9 cellular contexts compared by ENCODE assay signal in the genomic region with DNA sequence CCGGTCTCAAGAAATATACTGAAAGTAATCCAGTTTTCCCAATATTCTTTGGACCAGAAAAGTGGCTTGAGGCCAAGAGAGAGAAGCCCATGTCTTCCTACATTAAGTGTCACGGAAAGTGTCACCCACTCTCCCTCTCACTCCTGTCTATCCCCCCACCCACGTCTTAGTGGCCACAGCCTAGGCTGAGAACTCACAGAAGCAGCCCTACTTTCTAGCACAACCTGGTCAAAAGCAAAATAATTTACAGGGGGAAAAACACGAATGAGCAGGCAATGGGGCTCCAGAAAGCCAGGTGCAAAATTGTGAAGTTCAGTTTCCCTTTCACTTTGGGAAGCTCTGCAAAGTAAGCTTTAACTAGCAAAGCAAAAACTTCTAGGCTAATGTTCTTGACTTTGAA.
A peak's percentile ranks its signal among the peaks of the same experiment; 100 is the strongest.
DNase-seq lines count a peak whose midpoint lies in the region; ATAC-seq and TF ChIP-seq lines count a peak whose summit lies in the region.
"Had no signal": no experiment of that assay in that cellular context is flagged by ENCODE, and none has a peak within 500 bp of the region (broad histone marks: within the 10 kb centered on the region; RNA-seq: fewer than 3 reads in every experiment).

No MANE protein-coding gene starts in this region.

- H3K4me3 ChIP-seq in esophagus muscularis mucosa (peak overlapping the region in 2 of 4 donors; percentile 16 to 25), GM23338 (no peak overlapping the region), H7 (ENCODE audit: insufficient read depth, low read depth, low read length) (no peak overlapping the region)

- no peak for TF ChIP-seq POLR2A in esophagus muscularis mucosa (IDR thresholded peaks at IDR 0.05; ENCODE audit: low read depth)

- H3K79me2 ChIP-seq in GM23338 (replicated peaks; ENCODE audit: insufficient read depth), result no peaks in the 10 kb centered on the region

- no peaks in the 10 kb centered on the region for H4K20me1 ChIP-seq in GM23338 (replicated peaks; ENCODE audit: insufficient read depth)

- H3K4me3 Mint-ChIP-seq in CD14-positive monocyte, result peak overlapping the region; percentile 41 to 63
- no peak overlapping the region for H3K4me3 Mint-ChIP-seq in GM23338
- H3K4me3 Mint-ChIP-seq: type B pancreatic cell had no signal

- H3K9me3 ChIP-seq in esophagus muscularis mucosa, result no peaks in the 10 kb centered on the region

- H3K27ac ChIP-seq in esophagus muscularis mucosa (replicated peaks in 1 of 4) (no peak overlapping the region), GM23338 (ENCODE audit: low read depth) (no peak overlapping the region)

- no peak overlapping the region for H3K4me2 ChIP-seq in GM23338

- intact Hi-C loops in CD14-positive monocyte (cut with micrococcal nuclease), result loop anchor here in 1 of 2 donors (5.0 kb wide), 1 partner anchor 120 kb away; no protein-coding TSS in a partner anchor
- intact Hi-C loops in esophagus muscularis mucosa (cut with DNase I), result loop anchor here (10.0 kb wide), 3 partner anchors 218 to 518 kb away; no protein-coding TSS in a partner anchor

- no peaks in the 10 kb centered on the region for H3K27me3 Mint-ChIP-seq in CD14-positive monocyte (ENCODE audit: low read depth in 3 of 3)
- H3K27me3 Mint-ChIP-seq in GM23338 (ENCODE audit: insufficient read depth, low read depth, poor library complexity), result no peaks in the 10 kb centered on the region
- H3K27me3 Mint-ChIP-seq: type B pancreatic cell had no signal

- 67% methylated on average over 4 of the region's 4 CpGs for WGBS in esophagus muscularis mucosa

- peaks cover 33% of the 10 kb centered on the region for H3K4me1 Mint-ChIP-seq in CD14-positive monocyte
- H3K4me1 Mint-ChIP-seq in GM23338, result peaks cover 13% of the 10 kb centered on the region

- DNase-seq in CD14-positive monocyte (ENCODE audit: low spot score), result no peak
- DNase-seq in esophagus muscularis mucosa (ENCODE audit: extremely low spot score), result peak; percentile 86
- no peak for DNase-seq in GM23338 (ENCODE audit: low spot score)
- DNase-seq in H4 (ENCODE audit: low spot score), result no peak
- DNase-seq in H7, result no peak
- no peak for DNase-seq in activated gamma-delta T cell (lab: John Stamatoyannopoulos, UW)

- no peaks in the 10 kb centered on the region for H3K36me3 ChIP-seq in esophagus muscularis mucosa
- H3K36me3 ChIP-seq in GM23338 (ENCODE audit: insufficient read depth), result no peaks in the 10 kb centered on the region; the same call in 1 of the 2 replicates
- H3K36me3 ChIP-seq in H7 (replicated peaks; ENCODE audit: control insufficient read depth, insufficient read depth, low read length), result no peaks in the 10 kb centered on the region

- peaks cover 28 to 39% of the 10 kb centered on the region in 2 donors for H3K36me3 Mint-ChIP-seq in CD14-positive monocyte
- no peaks in the 10 kb centered on the region for H3K36me3 Mint-ChIP-seq in GM23338 (ENCODE audit: low read depth)
- H3K36me3 Mint-ChIP-seq: type B pancreatic cell had no signal

- TF ChIP-seq CTCF in CD14-positive monocyte (IDR thresholded peaks at IDR 0.05), result no peak
- no peak for TF ChIP-seq CTCF in esophagus muscularis mucosa (IDR thresholded peaks at IDR 0.05)
- TF ChIP-seq CTCF in GM23338 (conservative IDR thresholded peaks at IDR 0.05; ENCODE audit: low read depth in 2 of 2), result no peak

- H3K27me3 ChIP-seq in esophagus muscularis mucosa (no peaks in the 10 kb centered on the region), GM23338 (ENCODE audit: insufficient read depth) (no peaks in the 10 kb centered on the region), H7 (ENCODE audit: control insufficient read depth, insufficient read depth, low read length) (no peaks in the 10 kb centered on the region)

- no peak for TF ChIP-seq EP300 in esophagus muscularis mucosa (IDR thresholded peaks at IDR 0.05)

- H3K27ac Mint-ChIP-seq in CD14-positive monocyte (peak overlapping the region; percentile 56 to 86 (median 69)), GM23338 (no peak overlapping the region)

- ATAC-seq in GM19351 (IDR thresholded peaks at IDR 0.05; ENCODE audit: unreplicated experiment) (peak; percentile 50), HG03432 (IDR thresholded peaks at IDR 0.05; ENCODE audit: unreplicated experiment) (peak; percentile 46), GM23338 (no peak)

- H2AFZ ChIP-seq in GM23338, result no peak overlapping the region

- H3K4me1 ChIP-seq in esophagus muscularis mucosa, result peaks cover 3 to 10% (median 9%) of the 10 kb centered on the region in 4 donors
- H3K4me1 ChIP-seq in GM23338 (ENCODE audit: insufficient read depth), result no peaks in the 10 kb centered on the region

- H3K9me2 ChIP-seq in GM23338 (ENCODE audit: insufficient read depth), result peaks cover 7% of the 10 kb centered on the region

- H3K9me3 Mint-ChIP-seq in CD14-positive monocyte, result no peaks in the 10 kb centered on the region
- H3K9me3 Mint-ChIP-seq in GM23338, result no peaks in the 10 kb centered on the region
- H3K9me3 Mint-ChIP-seq: type B pancreatic cell had no signal

- H3F3A ChIP-seq in GM23338 (replicated peaks; ENCODE audit: low read depth), result no peaks in the 10 kb centered on the region

TF ChIP-seq in GM23338, 12 proteins besides CTCF, POLR2A, EP300 and RAD21 (continues in another document):
- no peak for TF ChIP-seq EZH2 (IDR thresholded peaks at IDR 0.05; ENCODE audit: low read depth, unreplicated experiment)
- TF ChIP-seq, protein P1, sequence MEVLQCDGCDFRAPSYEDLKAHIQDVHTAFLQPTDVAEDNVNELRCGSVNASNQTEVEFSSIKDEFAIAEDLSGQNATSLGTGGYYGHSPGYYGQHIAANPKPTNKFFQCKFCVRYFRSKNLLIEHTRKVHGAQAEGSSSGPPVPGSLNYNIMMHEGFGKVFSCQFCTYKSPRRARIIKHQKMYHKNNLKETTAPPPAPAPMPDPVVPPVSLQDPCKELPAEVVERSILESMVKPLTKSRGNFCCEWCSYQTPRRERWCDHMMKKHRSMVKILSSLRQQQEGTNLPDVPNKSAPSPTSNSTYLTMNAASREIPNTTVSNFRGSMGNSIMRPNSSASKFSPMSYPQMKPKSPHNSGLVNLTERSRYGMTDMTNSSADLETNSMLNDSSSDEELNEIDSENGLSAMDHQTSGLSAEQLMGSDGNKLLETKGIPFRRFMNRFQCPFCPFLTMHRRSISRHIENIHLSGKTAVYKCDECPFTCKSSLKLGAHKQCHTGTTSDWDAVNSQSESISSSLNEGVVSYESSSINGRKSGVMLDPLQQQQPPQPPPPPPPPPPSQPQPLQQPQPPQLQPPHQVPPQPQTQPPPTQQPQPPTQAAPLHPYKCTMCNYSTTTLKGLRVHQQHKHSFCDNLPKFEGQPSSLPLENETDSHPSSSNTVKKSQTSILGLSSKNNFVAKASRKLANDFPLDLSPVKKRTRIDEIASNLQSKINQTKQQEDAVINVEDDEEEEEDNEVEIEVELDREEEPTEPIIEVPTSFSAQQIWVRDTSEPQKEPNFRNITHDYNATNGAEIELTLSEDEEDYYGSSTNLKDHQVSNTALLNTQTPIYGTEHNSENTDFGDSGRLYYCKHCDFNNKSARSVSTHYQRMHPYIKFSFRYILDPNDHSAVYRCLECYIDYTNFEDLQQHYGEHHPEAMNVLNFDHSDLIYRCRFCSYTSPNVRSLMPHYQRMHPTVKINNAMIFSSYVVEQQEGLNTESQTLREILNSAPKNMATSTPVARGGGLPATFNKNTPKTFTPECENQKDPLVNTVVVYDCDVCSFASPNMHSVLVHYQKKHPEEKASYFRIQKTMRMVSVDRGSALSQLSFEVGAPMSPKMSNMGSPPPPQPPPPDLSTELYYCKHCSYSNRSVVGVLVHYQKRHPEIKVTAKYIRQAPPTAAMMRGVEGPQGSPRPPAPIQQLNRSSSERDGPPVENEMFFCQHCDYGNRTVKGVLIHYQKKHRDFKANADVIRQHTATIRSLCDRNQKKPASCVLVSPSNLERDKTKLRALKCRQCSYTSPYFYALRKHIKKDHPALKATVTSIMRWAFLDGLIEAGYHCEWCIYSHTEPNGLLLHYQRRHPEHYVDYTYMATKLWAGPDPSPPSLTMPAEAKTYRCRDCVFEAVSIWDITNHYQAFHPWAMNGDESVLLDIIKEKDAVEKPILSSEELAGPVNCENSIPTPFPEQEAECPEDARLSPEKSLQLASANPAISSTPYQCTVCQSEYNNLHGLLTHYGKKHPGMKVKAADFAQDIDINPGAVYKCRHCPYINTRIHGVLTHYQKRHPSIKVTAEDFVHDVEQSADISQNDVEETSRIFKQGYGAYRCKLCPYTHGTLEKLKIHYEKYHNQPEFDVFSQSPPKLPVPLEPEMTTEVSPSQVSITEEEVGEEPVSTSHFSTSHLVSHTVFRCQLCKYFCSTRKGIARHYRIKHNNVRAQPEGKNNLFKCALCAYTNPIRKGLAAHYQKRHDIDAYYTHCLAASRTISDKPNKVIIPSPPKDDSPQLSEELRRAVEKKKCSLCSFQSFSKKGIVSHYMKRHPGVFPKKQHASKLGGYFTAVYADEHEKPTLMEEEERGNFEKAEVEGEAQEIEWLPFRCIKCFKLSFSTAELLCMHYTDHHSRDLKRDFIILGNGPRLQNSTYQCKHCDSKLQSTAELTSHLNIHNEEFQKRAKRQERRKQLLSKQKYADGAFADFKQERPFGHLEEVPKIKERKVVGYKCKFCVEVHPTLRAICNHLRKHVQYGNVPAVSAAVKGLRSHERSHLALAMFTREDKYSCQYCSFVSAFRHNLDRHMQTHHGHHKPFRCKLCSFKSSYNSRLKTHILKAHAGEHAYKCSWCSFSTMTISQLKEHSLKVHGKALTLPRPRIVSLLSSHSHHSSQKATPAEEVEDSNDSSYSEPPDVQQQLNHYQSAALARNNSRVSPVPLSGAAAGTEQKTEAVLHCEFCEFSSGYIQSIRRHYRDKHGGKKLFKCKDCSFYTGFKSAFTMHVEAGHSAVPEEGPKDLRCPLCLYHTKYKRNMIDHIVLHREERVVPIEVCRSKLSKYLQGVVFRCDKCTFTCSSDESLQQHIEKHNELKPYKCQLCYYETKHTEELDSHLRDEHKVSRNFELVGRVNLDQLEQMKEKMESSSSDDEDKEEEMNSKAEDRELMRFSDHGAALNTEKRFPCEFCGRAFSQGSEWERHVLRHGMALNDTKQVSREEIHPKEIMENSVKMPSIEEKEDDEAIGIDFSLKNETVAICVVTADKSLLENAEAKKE (CRISPR knock-in tag; IDR thresholded peaks at IDR 0.05), result no peak
- TF ChIP-seq ETS1 (IDR thresholded peaks at IDR 0.05), result no peak
- no peak for TF ChIP-seq STAT1 (IDR thresholded peaks at IDR 0.05; ENCODE audit: unreplicated experiment)
- TF ChIP-seq JUNB (IDR thresholded peaks at IDR 0.05; ENCODE audit: unreplicated experiment), result no peak
